8 cellular contexts compared by ENCODE assay signal in the genomic region with DNA sequence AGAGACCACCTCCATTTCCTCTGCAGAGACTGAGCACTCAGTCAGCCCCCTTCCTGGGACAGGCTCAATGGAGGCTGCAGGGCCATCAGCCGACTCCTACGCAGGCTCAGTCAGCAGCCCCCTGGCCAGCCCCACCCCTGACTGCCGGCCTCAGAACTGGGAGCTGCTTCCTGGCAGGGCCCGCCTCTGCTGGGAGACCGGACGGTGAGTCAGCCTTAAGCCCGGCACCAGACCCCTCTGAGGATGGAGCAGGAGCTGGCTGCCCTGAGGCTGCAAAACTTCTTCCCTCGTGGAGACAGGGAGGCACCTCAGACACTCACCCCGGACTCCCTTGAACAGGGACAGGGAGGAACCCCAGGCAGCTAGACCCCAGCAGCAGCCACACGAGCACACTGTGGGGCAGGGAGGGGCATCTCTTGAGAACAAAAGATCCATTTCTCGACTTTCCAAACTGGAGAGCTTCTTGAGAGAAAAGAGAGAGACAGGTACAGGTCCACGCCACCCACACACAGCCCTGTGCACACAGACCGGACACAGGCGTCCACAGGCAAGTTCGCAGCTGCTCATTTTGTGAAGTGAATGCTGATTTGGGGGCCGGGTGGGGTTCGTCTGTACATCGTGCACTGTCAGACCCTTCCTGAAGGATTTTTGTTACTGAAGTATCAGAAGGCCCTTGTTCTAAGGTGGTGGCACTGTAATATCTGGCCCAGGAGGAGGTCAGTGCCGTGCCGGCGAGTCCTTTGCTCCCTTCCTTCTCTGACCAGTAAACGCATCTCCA. TPM values are rescaled to one million over a fixed set of nuclear protein-coding genes. Genes with fewer than 3 reads are reported as not detected.
DNase-seq lines count a peak whose midpoint lies in the region; ATAC-seq and TF ChIP-seq lines count a peak whose summit lies in the region.

No MANE protein-coding gene starts in this region.

- H3K9ac ChIP-seq in SK-N-SH: peak overlapping the region; percentile 96

- peaks cover 7% of the 10 kb centered on the region for H3K4me1 Mint-ChIP-seq in endothelial cell (ENCODE audit: unreplicated experiment)

- peaks cover 38% of the 10 kb centered on the region for H3F3A ChIP-seq in SK-N-SH (replicated peaks; ENCODE audit: insufficient read depth)

- H3K9me3 ChIP-seq in HAP-1 (no peaks in the 10 kb centered on the region), SK-N-SH (no peaks in the 10 kb centered on the region), mesodermal cell (ENCODE audit: control insufficient read depth, low read length) (no peaks in the 10 kb centered on the region), upper lobe of left lung (no peaks in the 10 kb centered on the region)

- H2AFZ ChIP-seq in SK-N-SH (ENCODE audit: low read depth): no peak overlapping the region

- peak in 1 of 4 donors; percentile 32 for TF ChIP-seq POLR2A in upper lobe of left lung (IDR thresholded peaks at IDR 0.05)

- TF ChIP-seq CTCF in SK-N-SH (IDR thresholded peaks at IDR 0.05): no peak
- TF ChIP-seq CTCF in endothelial cell (IDR thresholded peaks at IDR 0.05; ENCODE audit: unreplicated experiment): no peak
- TF ChIP-seq CTCF in upper lobe of left lung (IDR thresholded peaks at IDR 0.05): no peak

- CTCF ChIA-PET in SK-N-SH (lab: Yijun Ruan, JAX): interaction anchor here (1.4 to 6.1 kb wide), 5 partner anchors 12 to 216 kb away, joined by 3 to 53 read pairs (median 3); partner anchors contain the start of genes DBNDD1 and DEF8

- peak; percentile 70 to 74 for ATAC-seq in upper lobe of left lung (ENCODE audit: low FRiP score in 2 of 2)

- WGBS in SK-N-SH (ENCODE audit: low lambda C conversion rate): under 1% methylated on average over 15 of the region's 22 CpGs
- WGBS in mesodermal cell (ENCODE audit: insufficient coverage in 2 of 2), 2 experiments: 3 to 6% methylated on average over 15 to 18 of the region's 22 CpGs
- 7 to 13% methylated on average over 10 to 20 of the region's 22 CpGs for WGBS in upper lobe of left lung, 2 donors

- H3K9me3 Mint-ChIP-seq in endothelial cell (ENCODE audit: unreplicated experiment): no peaks in the 10 kb centered on the region

- H3K27me3 Mint-ChIP-seq in endothelial cell (ENCODE audit: unreplicated experiment): peaks cover 14% of the 10 kb centered on the region

- peak overlapping the region; percentile 86 for H3K27ac Mint-ChIP-seq in endothelial cell (ENCODE audit: unreplicated experiment)

- POLR2A ChIA-PET in SK-N-SH (lab: Yijun Ruan, JAX): interaction anchor here (0.7 to 3.5 kb wide), 14 partner anchors 9 to 234 kb away, joined by 3 to 24 read pairs (median 6); partner anchors contain the start of genes DBNDD1 and TCF25

- no peak for TF ChIP-seq RAD21 in SK-N-SH (IDR thresholded peaks at IDR 0.05; ENCODE audit: low read length)

- peak; percentile 93 for DNase-seq in AG08395 (ENCODE audit: low spot score)
- peak; percentile 56 to 86 for DNase-seq in HAP-1 (ENCODE audit: low spot score in 2 of 2)
- peak; percentile 84 for DNase-seq in SK-N-SH
- DNase-seq in endothelial cell (ENCODE audit: low spot score): peak; percentile 60
- peak; percentile 75 to 85 for DNase-seq in upper lobe of left lung
- no peak for DNase-seq in NK-92 (lab: John Stamatoyannopoulos, UW; ENCODE audit: unreplicated experiment)
- DNase-seq in NCI-H187 (lab: John Stamatoyannopoulos, UW): no peak

- H4K20me1 ChIP-seq in SK-N-SH (ENCODE audit: insufficient read depth): peaks cover 34% of the 10 kb centered on the region

- H3K79me2 ChIP-seq in SK-N-SH (ENCODE audit: insufficient read depth): peaks cover 40% of the 10 kb centered on the region

- H3K36me3 ChIP-seq in HAP-1 (replicated peaks) (no peaks in the 10 kb centered on the region), SK-N-SH (replicated peaks in 1 of 2; ENCODE audit: control insufficient read depth in 1 of 2, insufficient read depth in 2 of 2, low read length in 1 of 2) (no peaks in the 10 kb centered on the region), mesodermal cell (ENCODE audit: control insufficient read depth, insufficient read depth, low read length) (peaks cover 3% of the 10 kb centered on the region), upper lobe of left lung (no peaks in the 10 kb centered on the region)

- H3K4me1 ChIP-seq in HAP-1 (peaks cover 36% of the 10 kb centered on the region), SK-N-SH (ENCODE audit: control insufficient read depth in 1 of 2, insufficient read depth in 2 of 2, low read depth in 1 of 2, low read length in 1 of 2) (peaks cover 12 to 47% of the 10 kb centered on the region in 2 experiments; a peak in 3 of 4 replicates), mesodermal cell (ENCODE audit: control insufficient read depth, insufficient read depth, low read length, poor library complexity, severe bottlenecking) (peaks cover 27% of the 10 kb centered on the region), upper lobe of left lung (peaks cover 62 to 78% (median 69%) of the 10 kb centered on the region in 4 donors)

- TF ChIP-seq EP300 in SK-N-SH (IDR thresholded peaks at IDR 0.05; ENCODE audit: borderline replicate concordance in 1 of 2, low read depth in 1 of 2, low read length in 1 of 2) (peak in 1 of 2 experiments; percentile 4; a peak in 1 of 4 replicates), upper lobe of left lung (IDR thresholded peaks at IDR 0.05) (peak in 2 of 4 donors; percentile 3 to 57)

- in situ Hi-C loops in HAP-1 (cut with MboI; ENCODE audit: low sequenced_read_pairs): no loop called here

- peak overlapping the region; percentile 97 to 100 for H3K27ac ChIP-seq in SK-N-SH (ENCODE audit: low read depth in 2 of 2, low read length in 1 of 2)
- H3K27ac ChIP-seq in mesodermal cell (ENCODE audit: low read depth, low read length, severe bottlenecking): peak overlapping the region; percentile 99
- peak overlapping the region; percentile 54 to 78 (median 76) for H3K27ac ChIP-seq in upper lobe of left lung

- peak overlapping the region; percentile 93 for H3K4me2 ChIP-seq in SK-N-SH

- H3K4me3 ChIP-seq in HAP-1 (peak overlapping the region; percentile 61), SK-N-SH (ENCODE audit: low read depth in 2 of 2, low read length in 1 of 2) (peak overlapping the region; percentile 83 to 89), mesodermal cell (ENCODE audit: extremely low read depth, insufficient read depth, low read length, poor library complexity, severe bottlenecking) (peak overlapping the region; percentile 81), upper lobe of left lung (peak overlapping the region; percentile 18 to 61 (median 56))

- no peaks in the 10 kb centered on the region for H3K9me2 ChIP-seq in SK-N-SH

- H3K36me3 Mint-ChIP-seq in endothelial cell (ENCODE audit: low read depth, unreplicated experiment): peaks cover 3% of the 10 kb centered on the region

- peak overlapping the region; percentile 91 for H3K4me3 Mint-ChIP-seq in endothelial cell (ENCODE audit: unreplicated experiment)

- H3K27me3 ChIP-seq in HAP-1 (ENCODE audit: low read depth): no peaks in the 10 kb centered on the region
- H3K27me3 ChIP-seq in SK-N-SH (ENCODE audit: insufficient read depth): no peaks in the 10 kb centered on the region
- H3K27me3 ChIP-seq in upper lobe of left lung: peaks cover 0 to 35% (median 27%) of the 10 kb centered on the region in 4 donors

TF ChIP-seq in SK-N-SH, 30 proteins besides CTCF, POLR2A, EP300 and RAD21 (continues in another document):
- no peak for TF ChIP-seq CHD2 (IDR thresholded peaks at IDR 0.05; ENCODE audit: low read length, partially characterized antibody)
- TF ChIP-seq JUND (IDR thresholded peaks at IDR 0.05): peak; percentile 80; the same call in 1 of the 2 replicates
- TF ChIP-seq RXRA (IDR thresholded peaks at IDR 0.05; ENCODE audit: borderline replicate concordance, low read depth): no peak
- TF ChIP-seq RFX5 (IDR thresholded peaks at IDR 0.05; ENCODE audit: low read length): no peak
- 0 out of 2 replicates have a peak, but pooled peaks have one; percentile 4 for TF ChIP-seq USF1 (IDR thresholded peaks at IDR 0.05; ENCODE audit: borderline replicate concordance, low read depth)
- no peak for TF ChIP-seq GATA2 (CRISPR knock-in tag; IDR thresholded peaks at IDR 0.05)
- TF ChIP-seq YY1 (IDR thresholded peaks at IDR 0.05; ENCODE audit: low read depth): no peak
- TF ChIP-seq TEAD4 (IDR thresholded peaks at IDR 0.05; ENCODE audit: borderline replicate concordance, insufficient read depth): no peak

RNA-seq across cellular contexts. Expression of gene TUBB3, which starts 1.3 kb away (rescaled TPM):
- polyA plus RNA-seq in SK-N-SH (2012; rRNA removed): 375 and 428 TPM in 2 replicates
- 199 and 310 TPM in 2 replicates for polyA plus RNA-seq in SK-N-SH (2012; cell fraction: cytosol; rRNA removed)
- 384 TPM in 2 replicates for polyA plus RNA-seq in SK-N-SH (2012; cell fraction: nucleus; rRNA removed)
- total RNA-seq in endothelial cell (ENCODE audit: unreplicated experiment) (95.7 TPM), upper lobe of left lung (1 to 10 TPM in 3 of 6 donors, under 1 TPM in 2, not detected in 1; 0.33 to 9.2 (median 2.1) TPM)
- 189 TPM for polyA plus RNA-seq in mesodermal cell (2013, experiment 1 of 2)
- 156 TPM for polyA plus RNA-seq in mesodermal cell (2013, experiment 2 of 2)

RNA-seq across cellular contexts. Expression of gene MC1R, which starts 3.2 kb away (rescaled TPM):
- polyA plus RNA-seq in SK-N-SH (2012; rRNA removed): 11.1 and 12.7 TPM in 2 replicates
- 2.7 and 4.6 TPM in 2 replicates for polyA plus RNA-seq in SK-N-SH (2012; cell fraction: cytosol; rRNA removed)
- polyA plus RNA-seq in SK-N-SH (2012; cell fraction: nucleus; rRNA removed): 35.2 and 44.1 TPM in 2 replicates
- total RNA-seq in endothelial cell (ENCODE audit: unreplicated experiment): 2.9 TPM
- 6.0 TPM for polyA plus RNA-seq in mesodermal cell (2013, experiment 1 of 2)
- 5.1 TPM for polyA plus RNA-seq in mesodermal cell (2013, experiment 2 of 2)
- total RNA-seq in upper lobe of left lung: 10 to 100 TPM in 2 of 6 donors, 1 to 10 TPM in 4; 4.9 to 44.0 (median 7.0) TPM

RNA-seq across cellular contexts. Expression of gene DEF8, which starts 26.7 kb away (rescaled TPM):
- polyA plus RNA-seq in SK-N-SH (2012; rRNA removed): 112 and 119 TPM in 2 replicates
- 64.2 and 86.4 TPM in 2 replicates for polyA plus RNA-seq in SK-N-SH (2012; cell fraction: cytosol; rRNA removed)
- polyA plus RNA-seq in SK-N-SH (2012; cell fraction: nucleus; rRNA removed): 254 and 369 TPM in 2 replicates
- total RNA-seq in endothelial cell (ENCODE audit: unreplicated experiment) (65.5 TPM), upper lobe of left lung (100 to 1,000 TPM in 2 of 6 donors, 10 to 100 TPM in 4; 45.7 to 671 (median 80.5) TPM)
- 69.2 TPM for polyA plus RNA-seq in mesodermal cell (2013, experiment 1 of 2)
- polyA plus RNA-seq in mesodermal cell (2013, experiment 2 of 2): 62.5 TPM

RNA-seq across cellular contexts. Expression of gene TCF25, which starts 48.5 kb away (rescaled TPM):
- polyA plus RNA-seq in SK-N-SH (2012; rRNA removed): 162 and 208 TPM in 2 replicates
- polyA plus RNA-seq in SK-N-SH (2012; cell fraction: cytosol; rRNA removed): 85.4 and 106 TPM in 2 replicates
- polyA plus RNA-seq in SK-N-SH (2012; cell fraction: nucleus; rRNA removed): 673 and 1,102 TPM in 2 replicates
- 210 TPM for total RNA-seq in endothelial cell (ENCODE audit: unreplicated experiment)
- 173 TPM for polyA plus RNA-seq in mesodermal cell (2013, experiment 1 of 2)
- 145 TPM for polyA plus RNA-seq in mesodermal cell (2013, experiment 2 of 2)
- total RNA-seq in upper lobe of left lung: 1,000 to 10,000 TPM in 1 of 6 donors, 100 to 1,000 TPM in 5; 132 to 1,060 (median 211) TPM

Comparison
In these comparisons a context has a peak if more than half of its experiments do, and no peak if none do; other contexts are left out.
1. DNase-seq: peak in AG08395 (single experiment), HAP-1 (2 of 2), SK-N-SH (single experiment), endothelial cell (single experiment) and upper lobe of left lung (2 of 2); none in NK-92 (single experiment) and NCI-H187 (0 of 2).
2. Peak in every context shown above with its lines, with median percentiles within 50 percentile points of each other: H3K4me3 ChIP-seq and H3K27ac ChIP-seq.